ENCODE assay signal across 12 cellular contexts in genomic region chr20:63701051-63701328, GRCh38. TPM values are rescaled to one million over a fixed set of nuclear protein-coding genes. Genes with fewer than 3 reads are reported as not detected.
"Had no signal": no experiment of that assay in that cellular context is flagged by ENCODE, and none has a peak within 500 bp of the region (broad histone marks: within the 10 kb centered on the region; RNA-seq: fewer than 3 reads in every experiment).

No MANE protein-coding gene starts in this region.

- DNase-seq: activated naive CD4-positive, alpha-beta T cell; colonic mucosa; foreskin melanocyte; left ventricle myocardium inferior; stimulated activated CD4-positive, alpha-beta T cell treated with anti-CD3 and anti-CD28 coated beads, Interleukin-15, amount 100 ng/mL, for 24 hours; stimulated activated CD4-positive, alpha-beta T cell treated with anti-CD3 and anti-CD28 coated beads, Interleukin-4, amount 100 ng/mL, for 4 hours; thyroid gland had no signal

- H3K4me3 Mint-ChIP-seq: WTC11 had no signal

- H3K9me3 ChIP-seq: colonic mucosa, heart left ventricle, left ventricle myocardium inferior, pancreas, thyroid gland had no signal

- H3K4me3 ChIP-seq: colonic mucosa, heart left ventricle, left ventricle myocardium inferior, pancreas, thyroid gland had no signal

- H3K9me3 Mint-ChIP-seq: WTC11 had no signal

- H3K27ac ChIP-seq: colonic mucosa, left ventricle myocardium inferior, pancreas, thyroid gland had no signal

- ATAC-seq: heart left ventricle, pancreas, WTC11 had no signal

- H3K27me3 ChIP-seq: colonic mucosa, heart left ventricle, pancreas, thyroid gland had no signal

RNA-seq across cellular contexts. Expression of gene TNFRSF6B, which starts 4.5 kb away (rescaled TPM):
- total RNA-seq: cardiac septum; T-helper 1 cell treated with Interleukin-12 subunit alpha and Interleukin-12 subunit beta and Interleukin-4 antibody, amounts not matched to agents 30 ng/mL and 1 ng/mL, for 36 hours; WTC11 had no signal
